ENCODE assay signal across 9 cellular contexts in genomic region chr4:156941940-156942548, GRCh38. TPM values are rescaled to one million over a fixed set of nuclear protein-coding genes. Genes with fewer than 3 reads are reported as not detected.
A peak's percentile ranks its signal among the peaks of the same experiment; 100 is the strongest.
DNase-seq lines count a peak whose midpoint lies in the region; ATAC-seq and TF ChIP-seq lines count a peak whose summit lies in the region.
"Had no signal": no experiment of that assay in that cellular context is flagged by ENCODE, and none has a peak within 500 bp of the region (broad histone marks: within the 10 kb centered on the region; RNA-seq: fewer than 3 reads in every experiment).

No MANE protein-coding gene starts in this region.

- H3K4me3 Mint-ChIP-seq in CD8-positive, alpha-beta memory T cell, result no peak overlapping the region
- H3K4me3 Mint-ChIP-seq: activated naive CD8-positive, alpha-beta T cell had no signal

- POLR2A ChIA-PET in CD8-positive, alpha-beta memory T cell (lab: Charles Lee), result no interaction called here

- H3K9me3 Mint-ChIP-seq in CD8-positive, alpha-beta memory T cell, result peaks cover 0 to 8% (median 6%) of the 10 kb centered on the region in 5 donors

- CTCF ChIA-PET in CD8-positive, alpha-beta memory T cell (lab: Charles Lee), result no interaction called here

- H3K4me1 Mint-ChIP-seq in CD8-positive, alpha-beta memory T cell, result no peaks in the 10 kb centered on the region

- H3K27ac Mint-ChIP-seq in CD8-positive, alpha-beta memory T cell, result no peak overlapping the region
- H3K27ac Mint-ChIP-seq: activated naive CD8-positive, alpha-beta T cell had no signal

- H3K4me3 ChIP-seq in CD8-positive, alpha-beta memory T cell (ENCODE audit: low read length), result no peak overlapping the region

- no peak overlapping the region for H3K27ac ChIP-seq in CD8-positive, alpha-beta memory T cell (ENCODE audit: low read depth, low read length)

- ATAC-seq in esophagus mucosa (peak; percentile 41), omental fat pad (ENCODE audit: low FRiP score) (peak; percentile 67)

- TF ChIP-seq CTCF in omental fat pad (IDR thresholded peaks at IDR 0.05), result no peak

- no peaks in the 10 kb centered on the region for H3K4me1 ChIP-seq in CD8-positive, alpha-beta memory T cell (ENCODE audit: insufficient read depth, low read length)

- no peaks in the 10 kb centered on the region for H3K27me3 ChIP-seq in CD8-positive, alpha-beta memory T cell (ENCODE audit: insufficient read depth, low read length, poor library complexity, severe bottlenecking)

- no peaks in the 10 kb centered on the region for H3K27me3 Mint-ChIP-seq in CD8-positive, alpha-beta memory T cell
- H3K27me3 Mint-ChIP-seq: activated naive CD8-positive, alpha-beta T cell had no signal

- DNase-seq in ELF-1 (ENCODE audit: low read depth, low spot score) (peak; percentile 66), NCI-H526 treated with DMSO at 0.1 percent for 48 hours (lab: John Stamatoyannopoulos, UW) (peak; percentile 46), omental fat pad (ENCODE audit: low spot score) (no peak), KG1 (lab: John Stamatoyannopoulos, UW) (no peak)
- DNase-seq in activated CD4-positive, CD25-positive, alpha-beta regulatory T cell (lab: John Stamatoyannopoulos, UW), result no peak
- DNase-seq in activated CD4-positive, alpha-beta T cell treated with anti-CD3 and anti-CD28 coated beads, Interleukin-2, amount 50 U/mL, for 4 hours, result no peak
- no peak for DNase-seq in CD8-positive, alpha-beta memory T cell

- no peaks in the 10 kb centered on the region for H3K9me3 ChIP-seq in CD8-positive, alpha-beta memory T cell (ENCODE audit: low read length)

- no peaks in the 10 kb centered on the region for H3K36me3 ChIP-seq in CD8-positive, alpha-beta memory T cell (ENCODE audit: insufficient read depth, low read length)

- H3K36me3 Mint-ChIP-seq in CD8-positive, alpha-beta memory T cell, result no peaks in the 10 kb centered on the region
- H3K36me3 Mint-ChIP-seq: activated naive CD8-positive, alpha-beta T cell had no signal

RNA-seq across cellular contexts. Expression of gene PDGFC, which starts 29.6 kb away (rescaled TPM):
- 4.4 TPM for total RNA-seq in esophagus mucosa
- total RNA-seq in omental fat pad, result 10 to 100 TPM; 22.5 to 38.2 (median 33.1) TPM
- total RNA-seq in CD8-positive, alpha-beta memory T cell, result under 1 TPM in 1 of 2 experiments, not detected in 1; 0.13 TPM
- polyA plus RNA-seq in CD8-positive, alpha-beta memory T cell, result not detected

Comparison
In these comparisons a context has a peak if more than half of its experiments do, and no peak if none do; other contexts are left out.
1. DNase-seq: peak in ELF-1 (single experiment) and NCI-H526 treated with DMSO at 0.1 percent for 48 hours (single experiment); none in omental fat pad (single experiment), activated CD4-positive, CD25-positive, alpha-beta regulatory T cell (0 of 4), activated CD4-positive, alpha-beta T cell treated with anti-CD3 and anti-CD28 coated beads, Interleukin-2, amount 50 U/mL, for 4 hours (0 of 2), KG1 (single experiment) and CD8-positive, alpha-beta memory T cell (0 of 5).